1 cellular context compared by ENCODE assay signal in the genomic region with DNA sequence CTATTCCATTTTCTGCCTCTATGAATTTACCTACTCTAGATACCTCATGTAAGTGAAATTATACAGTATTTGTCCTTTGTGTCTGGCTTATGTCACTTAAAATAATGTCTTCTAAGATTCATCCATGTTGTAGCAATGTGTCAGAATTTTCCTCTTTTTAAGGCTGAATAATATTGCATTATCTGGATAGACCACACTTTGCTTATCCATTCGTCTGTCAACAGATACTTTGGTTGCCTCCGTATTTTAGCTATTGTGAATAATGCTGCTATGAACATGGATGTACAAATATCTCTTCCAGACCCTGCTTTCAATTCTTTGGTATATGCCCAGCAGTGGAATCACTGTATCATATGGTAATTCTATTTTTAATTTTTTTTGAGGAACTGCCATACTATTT.
A peak's percentile ranks its signal among the peaks of the same experiment; 100 is the strongest.
TF ChIP-seq lines count a peak whose summit lies in the region.

No MANE protein-coding gene starts in this region.

TF ChIP-seq in K562, 482 proteins besides CTCF, POLR2A, EP300 and RAD21 (continued from another document):
- TF ChIP-seq TAL1 (IDR thresholded peaks at IDR 0.05) (0 out of 2 replicates have a peak, but pooled peaks have one; percentile 14), ZNF511 (CRISPR knock-in tag; IDR thresholded peaks at IDR 0.05) (no peak)
- TF ChIP-seq, protein P1, sequence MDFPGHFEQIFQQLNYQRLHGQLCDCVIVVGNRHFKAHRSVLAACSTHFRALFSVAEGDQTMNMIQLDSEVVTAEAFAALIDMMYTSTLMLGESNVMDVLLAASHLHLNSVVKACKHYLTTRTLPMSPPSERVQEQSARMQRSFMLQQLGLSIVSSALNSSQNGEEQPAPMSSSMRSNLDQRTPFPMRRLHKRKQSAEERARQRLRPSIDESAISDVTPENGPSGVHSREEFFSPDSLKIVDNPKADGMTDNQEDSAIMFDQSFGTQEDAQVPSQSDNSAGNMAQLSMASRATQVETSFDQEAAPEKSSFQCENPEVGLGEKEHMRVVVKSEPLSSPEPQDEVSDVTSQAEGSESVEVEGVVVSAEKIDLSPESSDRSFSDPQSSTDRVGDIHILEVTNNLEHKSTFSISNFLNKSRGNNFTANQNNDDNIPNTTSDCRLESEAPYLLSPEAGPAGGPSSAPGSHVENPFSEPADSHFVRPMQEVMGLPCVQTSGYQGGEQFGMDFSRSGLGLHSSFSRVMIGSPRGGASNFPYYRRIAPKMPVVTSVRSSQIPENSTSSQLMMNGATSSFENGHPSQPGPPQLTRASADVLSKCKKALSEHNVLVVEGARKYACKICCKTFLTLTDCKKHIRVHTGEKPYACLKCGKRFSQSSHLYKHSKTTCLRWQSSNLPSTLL (IDR thresholded peaks at IDR 0.05): no peak
